In the genomic region with DNA sequence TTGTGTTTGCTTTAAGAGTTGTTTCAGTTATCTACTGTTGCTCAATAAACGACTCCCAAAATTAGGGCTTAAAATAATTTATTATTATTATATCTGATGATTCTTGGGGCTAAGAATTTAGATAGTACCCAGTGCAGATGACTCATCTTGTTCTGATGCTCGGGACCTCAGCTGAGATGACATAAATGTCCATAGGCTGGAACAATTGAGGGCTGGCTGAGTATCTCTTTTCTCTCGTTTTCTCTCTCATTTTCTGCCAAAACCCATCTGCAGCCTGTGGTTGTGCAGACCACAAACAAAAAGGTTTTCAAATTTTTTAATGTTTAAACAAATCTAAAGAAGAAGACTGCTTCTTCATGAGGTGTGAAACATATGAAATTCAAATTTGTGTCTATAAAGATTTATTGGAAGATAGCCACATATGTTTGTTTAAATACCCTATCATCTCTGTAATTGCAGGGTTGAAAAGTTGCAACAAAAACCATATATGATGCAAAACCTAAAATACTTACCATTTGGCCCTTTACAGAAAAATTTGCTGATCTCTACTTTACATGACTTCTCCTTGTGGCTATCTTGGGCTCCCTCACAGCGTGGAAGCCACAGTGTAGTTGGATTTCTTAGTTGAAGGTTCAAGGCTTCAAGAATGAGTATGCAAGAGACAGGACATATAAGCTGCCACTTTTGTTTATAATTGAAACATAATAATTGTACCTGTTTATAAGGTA, we compare ENCODE assay signal across 13 cellular contexts. TPM values are rescaled to one million over a fixed set of nuclear protein-coding genes. Genes with fewer than 3 reads are reported as not detected.
DNase-seq lines count a peak whose midpoint lies in the region; ATAC-seq, FAIRE-seq and TF ChIP-seq lines count a peak whose summit lies in the region.
"Had no signal": no experiment of that assay in that cellular context is flagged by ENCODE, and none has a peak within 500 bp of the region (broad histone marks: within the 10 kb centered on the region; RNA-seq: fewer than 3 reads in every experiment).

No MANE protein-coding gene starts in this region.

- H3K27ac ChIP-seq in astrocyte (ENCODE audit: low read depth, low read length), result no peak overlapping the region
- H3K27ac ChIP-seq: neural progenitor cell, SJSA1 had no signal

- no peaks in the 10 kb centered on the region for H3K9me3 ChIP-seq in astrocyte (ENCODE audit: insufficient read depth, low read depth, low read length)
- H3K9me3 ChIP-seq: SJSA1 had no signal

- H3K27me3 ChIP-seq in astrocyte (ENCODE audit: insufficient read depth, low read length), result no peaks in the 10 kb centered on the region
- H3K27me3 ChIP-seq: neural progenitor cell, SJSA1 had no signal

- no peaks in the 10 kb centered on the region for H3K79me2 ChIP-seq in astrocyte (ENCODE audit: insufficient read depth, low read length)

- H3K4me1 Mint-ChIP-seq in activated T-cell treated with anti-CD3 and anti-CD28 coated beads, Interleukin-2, amount 50 U/mL, for 24 hours (ENCODE audit: low read depth), result peaks cover 97% of the 10 kb centered on the region
- peaks cover 93% of the 10 kb centered on the region for H3K4me1 Mint-ChIP-seq in activated T-cell treated with anti-CD3 and anti-CD28 coated beads, Interleukin-2, amount 50 U/mL, for 4 hours (ENCODE audit: low read depth)
- no peaks in the 10 kb centered on the region for H3K4me1 Mint-ChIP-seq in astrocyte (ENCODE audit: low read depth, unreplicated experiment)
- H3K4me1 Mint-ChIP-seq in stimulated activated effector memory CD8-positive, alpha-beta T cell treated with anti-CD3 and anti-CD28 coated beads, Interleukin-12 subunit alpha, Interleukin-12 subunit beta, amount 100 ng/mL, for 72 hours, result peaks cover 86% of the 10 kb centered on the region

- no peak for TF ChIP-seq CTCF in astrocyte (IDR thresholded peaks at IDR 0.05; ENCODE audit: insufficient read depth, low read depth, low read length)
- no peak for TF ChIP-seq CTCF in GM13976 (IDR thresholded peaks at IDR 0.05; ENCODE audit: borderline replicate concordance, control extremely low read depth, extremely low read depth, insufficient read depth, missing control alignments)

- H3K27me3 Mint-ChIP-seq in activated T-cell treated with anti-CD3 and anti-CD28 coated beads, Interleukin-2, amount 50 U/mL, for 24 hours, result no peaks in the 10 kb centered on the region
- H3K27me3 Mint-ChIP-seq in activated T-cell treated with anti-CD3 and anti-CD28 coated beads, Interleukin-2, amount 50 U/mL, for 4 hours (ENCODE audit: low read depth), result no peaks in the 10 kb centered on the region
- H3K27me3 Mint-ChIP-seq in astrocyte (ENCODE audit: low read depth, unreplicated experiment), result no peaks in the 10 kb centered on the region

- no peak overlapping the region for H2AFZ ChIP-seq in astrocyte (ENCODE audit: low read depth, low read length)
- H2AFZ ChIP-seq: neural progenitor cell had no signal

- peak overlapping the region; percentile 3 for H3K4me3 Mint-ChIP-seq in activated T-cell treated with anti-CD3 and anti-CD28 coated beads, Interleukin-2, amount 50 U/mL, for 24 hours
- no peak overlapping the region for H3K4me3 Mint-ChIP-seq in activated T-cell treated with anti-CD3 and anti-CD28 coated beads, Interleukin-2, amount 50 U/mL, for 4 hours
- no peak overlapping the region for H3K4me3 Mint-ChIP-seq in astrocyte (ENCODE audit: unreplicated experiment)
- peak overlapping the region; percentile 54 for H3K4me3 Mint-ChIP-seq in stimulated activated effector memory CD8-positive, alpha-beta T cell treated with anti-CD3 and anti-CD28 coated beads, Interleukin-12 subunit alpha, Interleukin-12 subunit beta, amount 100 ng/mL, for 72 hours
- H3K4me3 Mint-ChIP-seq: neural progenitor cell had no signal

- peaks cover 3% of the 10 kb centered on the region for H3K9me3 Mint-ChIP-seq in activated T-cell treated with anti-CD3 and anti-CD28 coated beads, Interleukin-2, amount 50 U/mL, for 24 hours
- H3K9me3 Mint-ChIP-seq in activated T-cell treated with anti-CD3 and anti-CD28 coated beads, Interleukin-2, amount 50 U/mL, for 4 hours, result peaks cover 7% of the 10 kb centered on the region
- no peaks in the 10 kb centered on the region for H3K9me3 Mint-ChIP-seq in astrocyte (ENCODE audit: unreplicated experiment)
- H3K9me3 Mint-ChIP-seq in stimulated activated effector memory CD8-positive, alpha-beta T cell treated with anti-CD3 and anti-CD28 coated beads, Interleukin-12 subunit alpha, Interleukin-12 subunit beta, amount 100 ng/mL, for 72 hours, result peaks cover 3% of the 10 kb centered on the region
- H3K9me3 Mint-ChIP-seq: neural progenitor cell had no signal

- ATAC-seq in activated T-cell treated with anti-CD3 and anti-CD28 coated beads, Interleukin-2, amount 50 U/mL, for 4 hours, result no peak
- ATAC-seq in HG03457 (IDR thresholded peaks at IDR 0.05; ENCODE audit: unreplicated experiment) (peak; percentile 27), GM18870 (IDR thresholded peaks at IDR 0.05; ENCODE audit: unreplicated experiment) (no peak)
- peak; percentile 24 for ATAC-seq in stimulated activated effector memory CD8-positive, alpha-beta T cell treated with anti-CD3 and anti-CD28 coated beads, Interleukin-12 subunit alpha, Interleukin-12 subunit beta, amount 100 ng/mL, for 72 hours

- in situ Hi-C loops in GM13976 (cut with MboI; ENCODE audit: low sequenced_read_pairs, unreplicated experiment), result no loop called here

- no peaks in the 10 kb centered on the region for H3K36me3 ChIP-seq in astrocyte (ENCODE audit: insufficient read depth, low read length)
- H3K36me3 ChIP-seq: neural progenitor cell, SJSA1 had no signal

- H3K4me1 ChIP-seq in astrocyte (ENCODE audit: insufficient read depth, low read length), result no peaks in the 10 kb centered on the region
- H3K4me1 ChIP-seq: neural progenitor cell, SJSA1 had no signal

- FAIRE-seq in astrocyte (lab: Jason Lieb, UNC), result no peak

- H3K4me2 ChIP-seq in astrocyte (ENCODE audit: low read length), result no peak overlapping the region
- H3K4me2 ChIP-seq: neural progenitor cell had no signal

- no peaks in the 10 kb centered on the region for H4K20me1 ChIP-seq in astrocyte (ENCODE audit: insufficient read depth, low read length)

- H3K4me3 ChIP-seq in astrocyte (ENCODE audit: insufficient read depth, low read depth, low read length), result no peak overlapping the region
- H3K4me3 ChIP-seq: neural progenitor cell, SJSA1 had no signal

- no peak overlapping the region for H3K9ac ChIP-seq in astrocyte (ENCODE audit: low read length)
- H3K9ac ChIP-seq: neural progenitor cell had no signal

- peak overlapping the region; percentile 83 for H3K27ac Mint-ChIP-seq in activated T-cell treated with anti-CD3 and anti-CD28 coated beads, Interleukin-2, amount 50 U/mL, for 24 hours
- H3K27ac Mint-ChIP-seq in astrocyte (ENCODE audit: unreplicated experiment), result no peak overlapping the region
- peak overlapping the region; percentile 48 for H3K27ac Mint-ChIP-seq in stimulated activated effector memory CD8-positive, alpha-beta T cell treated with anti-CD3 and anti-CD28 coated beads, Interleukin-12 subunit alpha, Interleukin-12 subunit beta, amount 100 ng/mL, for 72 hours
- H3K27ac Mint-ChIP-seq: neural progenitor cell had no signal

- H3K36me3 Mint-ChIP-seq in activated T-cell treated with anti-CD3 and anti-CD28 coated beads, Interleukin-2, amount 50 U/mL, for 24 hours (ENCODE audit: low read depth), result peaks cover 6% of the 10 kb centered on the region
- H3K36me3 Mint-ChIP-seq in activated T-cell treated with anti-CD3 and anti-CD28 coated beads, Interleukin-2, amount 50 U/mL, for 4 hours (ENCODE audit: insufficient read depth), result no peaks in the 10 kb centered on the region
- H3K36me3 Mint-ChIP-seq in astrocyte (ENCODE audit: low read depth, unreplicated experiment), result no peaks in the 10 kb centered on the region
- H3K36me3 Mint-ChIP-seq in stimulated activated effector memory CD8-positive, alpha-beta T cell treated with anti-CD3 and anti-CD28 coated beads, Interleukin-12 subunit alpha, Interleukin-12 subunit beta, amount 100 ng/mL, for 72 hours, result peaks cover 5% of the 10 kb centered on the region
- H3K36me3 Mint-ChIP-seq: neural progenitor cell had no signal

- DNase-seq in activated T-cell treated with anti-CD3 and anti-CD28 coated beads, Interleukin-2, amount 50 U/mL, for 24 hours, result no peak
- no peak for DNase-seq in activated T-cell treated with anti-CD3 and anti-CD28 coated beads, Interleukin-2, amount 50 U/mL, for 4 hours
- DNase-seq in astrocyte (ENCODE audit: low read depth) (peak; percentile 81), NOMO-1 treated with dmso at 0.1 percent for 144 hours (lab: John Stamatoyannopoulos, UW; ENCODE audit: unreplicated experiment) (no peak), GM13976 (ENCODE audit: low spot score) (no peak)
- no peak for DNase-seq in stimulated activated effector memory CD8-positive, alpha-beta T cell treated with anti-CD3 and anti-CD28 coated beads, Interleukin-12 subunit alpha, Interleukin-12 subunit beta, amount 100 ng/mL, for 72 hours (ENCODE audit: low spot score in 2 of 2)
- DNase-seq: ACHN, amniotic stem cell, glutamatergic neuron had no signal

RNA-seq across cellular contexts. Expression of gene PTPRC, which starts 14.8 kb away (rescaled TPM):
- 100 to 1,000 TPM; 181 to 243 (median 224) TPM for total RNA-seq in activated T-cell treated with anti-CD3 and anti-CD28 coated beads, Interleukin-2, amount 50 U/mL, for 4 hours
- total RNA-seq in astrocyte, result 0.20 TPM in 1 of 2 replicates, not detected in the other
- total RNA-seq: SJSA1 had no signal

Comparison
In these comparisons a context has a peak if more than half of its experiments do, and no peak if none do; other contexts are left out.
1. H3K4me3 Mint-ChIP-seq: peak in activated T-cell treated with anti-CD3 and anti-CD28 coated beads, Interleukin-2, amount 50 U/mL, for 24 hours (single experiment) and stimulated activated effector memory CD8-positive, alpha-beta T cell treated with anti-CD3 and anti-CD28 coated beads, Interleukin-12 subunit alpha, Interleukin-12 subunit beta, amount 100 ng/mL, for 72 hours (single experiment); none in activated T-cell treated with anti-CD3 and anti-CD28 coated beads, Interleukin-2, amount 50 U/mL, for 4 hours (single experiment) and astrocyte (single experiment).
2. ATAC-seq: peak in HG03457 (single experiment) and stimulated activated effector memory CD8-positive, alpha-beta T cell treated with anti-CD3 and anti-CD28 coated beads, Interleukin-12 subunit alpha, Interleukin-12 subunit beta, amount 100 ng/mL, for 72 hours (single experiment); none in activated T-cell treated with anti-CD3 and anti-CD28 coated beads, Interleukin-2, amount 50 U/mL, for 4 hours (0 of 2) and GM18870 (single experiment).
3. RNA of gene PTPRC, which starts 14.8 kb away (total RNA-seq): 181 to 243 TPM in activated T-cell treated with anti-CD3 and anti-CD28 coated beads, Interleukin-2, amount 50 U/mL, for 4 hours; 0.20 TPM in astrocyte; every median in the first group is over 100 times any median in the second.